In genomic region chr16:67893791-67894399, GRCh38 we compare ENCODE assay signal across 8 cellular contexts. TPM values are rescaled to one million over a fixed set of nuclear protein-coding genes. Genes with fewer than 3 reads are reported as not detected.
DNase-seq lines count a peak whose midpoint lies in the region; ATAC-seq and TF ChIP-seq lines count a peak whose summit lies in the region.

No MANE protein-coding gene starts in this region.

- H3K27ac ChIP-seq in breast epithelium, result peak overlapping the region; percentile 97 to 98

- peak; percentile 9 for DNase-seq in AG10803 (ENCODE audit: low read depth)
- DNase-seq in breast epithelium (ENCODE audit: low spot score in 2 of 2), result no peak
- no peak for DNase-seq in mucosa of descending colon
- DNase-seq in GM13976 (ENCODE audit: low spot score), result no peak

- H3K4me1 ChIP-seq in breast epithelium (peaks cover 0 to 8% of the 10 kb centered on the region in 2 donors), mucosa of descending colon (ENCODE audit: low read depth) (peaks cover 33% of the 10 kb centered on the region)

- peak overlapping the region; percentile 92 for H3K4me3 ChIP-seq in AG10803 (ENCODE audit: low read length)
- peak overlapping the region; percentile 95 to 98 (median 96) for H3K4me3 ChIP-seq in breast epithelium
- H3K4me3 ChIP-seq in mucosa of descending colon, result peak overlapping the region; percentile 93

- H3K36me3 ChIP-seq in breast epithelium (no peaks in the 10 kb centered on the region), mucosa of descending colon (ENCODE audit: low read depth) (no peaks in the 10 kb centered on the region)

- in situ Hi-C loops in GM13976 (cut with MboI; ENCODE audit: low sequenced_read_pairs, unreplicated experiment), result no loop called here

- TF ChIP-seq POLR2A in breast epithelium (IDR thresholded peaks at IDR 0.05), result no peak

- ATAC-seq in HG02840 (IDR thresholded peaks at IDR 0.05; ENCODE audit: low FRiP score, unreplicated experiment) (peak; percentile 13), mucosa of descending colon (peak; percentile 66), HG03175 (IDR thresholded peaks at IDR 0.05; ENCODE audit: unreplicated experiment) (no peak), HG03520 (IDR thresholded peaks at IDR 0.05; ENCODE audit: unreplicated experiment) (no peak), HG03108 (IDR thresholded peaks at IDR 0.05; ENCODE audit: unreplicated experiment) (no peak)

- TF ChIP-seq CTCF in AG10803 (conservative IDR thresholded peaks at IDR 0.05; ENCODE audit: low read length) (no peak), breast epithelium (IDR thresholded peaks at IDR 0.05) (no peak), mucosa of descending colon (IDR thresholded peaks at IDR 0.05) (no peak), GM13976 (IDR thresholded peaks at IDR 0.05; ENCODE audit: borderline replicate concordance, control extremely low read depth, extremely low read depth, insufficient read depth, missing control alignments) (no peak)

- H3K27me3 ChIP-seq in breast epithelium, result no peaks in the 10 kb centered on the region

- H3K9me3 ChIP-seq in breast epithelium (no peaks in the 10 kb centered on the region), mucosa of descending colon (no peaks in the 10 kb centered on the region)

- intact Hi-C loops in breast epithelium (cut with DNase I; ENCODE audit: low total_unique reads) (loop anchor here (5.0 kb wide), 1 partner anchor 93 kb away; no protein-coding TSS in a partner anchor), mucosa of descending colon (cut with DNase I, micrococcal nuclease) (no loop called here)

RNA-seq across cellular contexts. Expression of gene PSKH1, which starts 0.8 kb away (rescaled TPM):
- total RNA-seq in breast epithelium (10 to 100 TPM; 17.3 to 20.5 (median 17.4) TPM), mucosa of descending colon (10 to 100 TPM; 33.8 to 43.3 (median 38.1) TPM)

RNA-seq across cellular contexts. Expression of gene NRN1L, which starts 9.2 kb away (rescaled TPM):
- 1 to 10 TPM in 2 of 3 donors, not detected in 1; 1.3 to 1.4 TPM for total RNA-seq in breast epithelium
- under 1 TPM in 2 of 3 donors, not detected in 1; 0.49 to 0.99 TPM for total RNA-seq in mucosa of descending colon

RNA-seq across cellular contexts. Expression of gene EDC4, which starts 21.0 kb away (rescaled TPM):
- 10 to 100 TPM; 43.3 to 57.0 (median 53.6) TPM for total RNA-seq in breast epithelium
- total RNA-seq in mucosa of descending colon, result 10 to 100 TPM; 58.3 to 82.0 (median 64.6) TPM

RNA-seq across cellular contexts. Expression of gene CTRL, which starts 37.8 kb away (rescaled TPM):
- total RNA-seq in breast epithelium (1 to 10 TPM; 1.0 to 2.6 (median 1.8) TPM), mucosa of descending colon (1 to 10 TPM in 1 of 3 donors, under 1 TPM in 2; 0.61 to 2.3 (median 0.80) TPM)

RNA-seq across cellular contexts. Expression of gene PSMB10, which starts 42.8 kb away (rescaled TPM):
- total RNA-seq in breast epithelium (10 to 100 TPM; 32.1 to 46.2 (median 34.1) TPM), mucosa of descending colon (100 to 1,000 TPM in 2 of 3 donors, 10 to 100 TPM in 1; 96.9 to 175 (median 139) TPM)

Comparison
In these comparisons a context has a peak if more than half of its experiments do, and no peak if none do; other contexts are left out.
1. ATAC-seq: peak in HG02840 (single experiment) and mucosa of descending colon (single experiment); none in HG03175 (single experiment), HG03520 (single experiment) and HG03108 (single experiment).
2. Peak in every context shown above with its lines, with median percentiles within 50 percentile points of each other: H3K4me3 ChIP-seq.